8 cellular contexts compared by ENCODE assay signal in genomic region chr7:138161600-138162081, GRCh38.
DNase-seq lines count a peak whose midpoint lies in the region; ATAC-seq, FAIRE-seq and TF ChIP-seq lines count a peak whose summit lies in the region.

No MANE protein-coding gene starts in this region.

- DNase-seq in MV-4-11 (lab: John Stamatoyannopoulos, UW) (peak; percentile 88), SIG-M5 treated with dmso at 0.1 percent for 504 hours (lab: John Stamatoyannopoulos, UW; ENCODE audit: unreplicated experiment) (peak; percentile 85), frontal cortex (ENCODE audit: low spot score in 2 of 2) (peak; percentile 61 to 62), pons (ENCODE audit: low spot score) (peak; percentile 94), uterus (peak; percentile 25 to 57)
- DNase-seq in activated effector memory CD4-positive, alpha-beta T cell treated with Interleukin-2 at 50 U/mL for 16 hours = peak; percentile 40

- no peaks in the 10 kb centered on the region for H3K27me3 ChIP-seq in uterus

- ATAC-seq in HG02623 (IDR thresholded peaks at IDR 0.05; ENCODE audit: unreplicated experiment) = peak; percentile 100

- FAIRE-seq in frontal cortex (lab: Jason Lieb, UNC) = no peak

- H3K4me1 ChIP-seq in uterus = no peaks in the 10 kb centered on the region

- H3K4me3 ChIP-seq in GM12875 (ENCODE audit: low read depth, low read length) = no peak overlapping the region
- H3K4me3 ChIP-seq in uterus = no peak overlapping the region

- TF ChIP-seq POLR2A in uterus (IDR thresholded peaks at IDR 0.05) = no peak

- no peak overlapping the region for H3K27ac ChIP-seq in uterus

- TF ChIP-seq CTCF in GM12875 (IDR thresholded peaks at IDR 0.05; ENCODE audit: borderline replicate concordance, insufficient read depth, low read depth, low read length) (peak; percentile 69), uterus (IDR thresholded peaks at IDR 0.05) (peak; percentile 18 to 62 (median 40))

- peaks cover 0 to 4% of the 10 kb centered on the region in 2 donors for H3K9me3 ChIP-seq in uterus

- no peaks in the 10 kb centered on the region for H3K36me3 ChIP-seq in uterus

- intact Hi-C loops in uterus (cut with DNase I; ENCODE audit: low total_unique reads) = no loop called here

Comparison
In these comparisons a context has a peak if more than half of its experiments do, and no peak if none do; other contexts are left out.
1. DNase-seq: peak in every context shown above with its lines; median percentile 94 in pons; 88 in MV-4-11; 85 in SIG-M5 treated with dmso at 0.1 percent for 504 hours; 62 in frontal cortex; 41 in uterus; 40 in activated effector memory CD4-positive, alpha-beta T cell treated with Interleukin-2 at 50 U/mL for 16 hours.